Comparison of ENCODE assay signal across 13 cellular contexts in the genomic region with DNA sequence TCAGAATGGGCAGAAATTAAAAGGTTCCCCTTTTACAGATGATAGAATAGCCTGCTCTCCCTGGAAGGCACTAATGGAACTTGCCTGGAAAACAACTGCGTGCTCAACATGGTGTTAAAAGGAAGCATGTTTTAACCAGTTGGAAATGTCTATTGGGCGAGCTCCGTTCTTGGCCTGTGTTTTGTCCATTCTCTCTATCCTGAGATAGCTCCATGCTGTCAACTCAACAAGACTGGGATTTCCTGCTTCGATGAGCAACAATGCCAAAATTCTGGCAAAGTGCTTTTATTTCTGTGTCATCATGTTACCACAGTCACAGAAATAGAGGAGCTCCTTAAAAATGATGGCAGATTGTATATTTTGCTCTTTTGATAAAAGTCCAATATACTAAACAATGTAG.
A peak's percentile ranks its signal among the peaks of the same experiment; 100 is the strongest.
DNase-seq lines count a peak whose midpoint lies in the region; ATAC-seq and TF ChIP-seq lines count a peak whose summit lies in the region.
"Had no signal": no experiment of that assay in that cellular context is flagged by ENCODE, and none has a peak within 500 bp of the region (broad histone marks: within the 10 kb centered on the region; RNA-seq: fewer than 3 reads in every experiment).

No MANE protein-coding gene starts in this region.

- no peak overlapping the region for H3K9ac ChIP-seq in GM23248

- TF ChIP-seq POLR2A in heart left ventricle (IDR thresholded peaks at IDR 0.05): no peak

- H3K9me3 ChIP-seq in GM23248 (ENCODE audit: low read depth) (no peaks in the 10 kb centered on the region), ascending aorta (no peaks in the 10 kb centered on the region), heart left ventricle (no peaks in the 10 kb centered on the region)
- H3K9me3 ChIP-seq: suprapubic skin had no signal

- peaks cover 40% of the 10 kb centered on the region for H3F3A ChIP-seq in GM23248 (ENCODE audit: insufficient read depth)

- no peaks in the 10 kb centered on the region for H4K20me1 ChIP-seq in GM23248 (ENCODE audit: insufficient read depth)

- in situ Hi-C loops in GM23248 (cut with MboI): no loop called here

- no peaks in the 10 kb centered on the region for H3K27me3 ChIP-seq in GM23248 (replicated peaks; ENCODE audit: insufficient read depth)
- no peaks in the 10 kb centered on the region for H3K27me3 ChIP-seq in ascending aorta
- no peaks in the 10 kb centered on the region for H3K27me3 ChIP-seq in heart left ventricle
- H3K27me3 ChIP-seq: suprapubic skin had no signal

- no peak for TF ChIP-seq CTCF in ascending aorta (IDR thresholded peaks at IDR 0.05)
- no peak for TF ChIP-seq CTCF in heart left ventricle (IDR thresholded peaks at IDR 0.05)

- WGBS in GM23248 (ENCODE audit: low coverage in 1 of 2, low lambda C conversion rate in 2 of 2, missing lambda C conversion rate in 2 of 2), 2 experiments: 3 to 5% methylated on average over 4 of the region's 4 CpGs
- WGBS in heart left ventricle, 4 donors: 7 to 18% (median 10%) methylated on average over 4 of the region's 4 CpGs

- H3K4me1 ChIP-seq in GM23248 (ENCODE audit: insufficient read depth) (peaks cover 36% of the 10 kb centered on the region), ascending aorta (peaks cover 0 to 14% of the 10 kb centered on the region in 2 donors), heart left ventricle (peaks cover 0 to 31% (median 15%) of the 10 kb centered on the region in 12 donors)

- H3K36me3 ChIP-seq in GM23248 (ENCODE audit: low read depth): no peaks in the 10 kb centered on the region
- H3K36me3 ChIP-seq in ascending aorta: no peaks in the 10 kb centered on the region
- H3K36me3 ChIP-seq in heart left ventricle: no peaks in the 10 kb centered on the region
- H3K36me3 ChIP-seq: suprapubic skin had no signal

- H2AFZ ChIP-seq in GM23248: peak overlapping the region; percentile 16; the same call in 1 of the 2 replicates

- no peaks in the 10 kb centered on the region for H3K79me2 ChIP-seq in GM23248 (ENCODE audit: insufficient read depth)

- H3K27ac ChIP-seq in GM23248: peak overlapping the region; percentile 59
- peak overlapping the region; percentile 24 to 42 for H3K27ac ChIP-seq in ascending aorta
- peak overlapping the region in 5 of 12 donors; percentile 0 to 38 (median 7) for H3K27ac ChIP-seq in heart left ventricle
- H3K27ac ChIP-seq: suprapubic skin had no signal

- intact Hi-C loops in ascending aorta (cut with DNase I): loop anchor here (5.0 kb wide), 1 partner anchor 196 kb away; no protein-coding TSS in a partner anchor
- intact Hi-C loops in heart left ventricle (cut with DNase I): loop anchor here in 5 of 10 donors (2.0 to 10.0 kb wide), 4 partner anchors 35 to 196 kb away; no protein-coding TSS in a partner anchor
- intact Hi-C loops in sciatic nerve (cut with DNase I): no loop called here

- H3K9me2 ChIP-seq in GM23248 (ENCODE audit: insufficient read depth): no peaks in the 10 kb centered on the region

- H3K4me3 ChIP-seq in GM23248: peak overlapping the region; percentile 14; the same call in 1 of the 2 replicates
- no peak overlapping the region for H3K4me3 ChIP-seq in ascending aorta
- H3K4me3 ChIP-seq in heart left ventricle: no peak overlapping the region
- H3K4me3 ChIP-seq: suprapubic skin had no signal

- DNase-seq in A172 (ENCODE audit: low spot score) (peak; percentile 42), GM23248 (peak; percentile 88), ascending aorta (ENCODE audit: low spot score in 2 of 2) (no peak), heart left ventricle (peak in 1 of 5 donors; percentile 30), SHP77 (lab: John Stamatoyannopoulos, UW) (no peak), NCI-H748 treated with DMSO at 0.1 percent for 48 hours (lab: John Stamatoyannopoulos, UW) (no peak), sciatic nerve (ENCODE audit: low spot score) (no peak)
- DNase-seq: activated CD4-positive, alpha-beta T cell treated with anti-CD3 and anti-CD28 coated beads for 36 hours; Calu3; NCI-H1092; SHP77 treated with DMSO at 0.1 percent for 48 hours had no signal

- H3K4me2 ChIP-seq in GM23248 (ENCODE audit: unreplicated experiment): peak overlapping the region; percentile 31

- ATAC-seq in heart left ventricle: peak; percentile 69 to 86 (median 81)
- no peak for ATAC-seq in HG03095 (IDR thresholded peaks at IDR 0.05; ENCODE audit: unreplicated experiment)
- no peak for ATAC-seq in sciatic nerve
- ATAC-seq: activated CD4-positive, alpha-beta T cell treated with anti-CD3 and anti-CD28 coated beads for 36 hours had no signal

Comparison
In these comparisons a context has a peak if more than half of its experiments do, and no peak if none do; other contexts are left out.
1. DNase-seq: peak in A172 (single experiment) and GM23248 (single experiment); none in ascending aorta (0 of 2), SHP77 (0 of 2), NCI-H748 treated with DMSO at 0.1 percent for 48 hours (single experiment) and sciatic nerve (single experiment).
2. ATAC-seq: peak in heart left ventricle (4 of 4); none in HG03095 (single experiment) and sciatic nerve (single experiment).